ENCODE assay signal across 1 cellular context in the genomic region with DNA sequence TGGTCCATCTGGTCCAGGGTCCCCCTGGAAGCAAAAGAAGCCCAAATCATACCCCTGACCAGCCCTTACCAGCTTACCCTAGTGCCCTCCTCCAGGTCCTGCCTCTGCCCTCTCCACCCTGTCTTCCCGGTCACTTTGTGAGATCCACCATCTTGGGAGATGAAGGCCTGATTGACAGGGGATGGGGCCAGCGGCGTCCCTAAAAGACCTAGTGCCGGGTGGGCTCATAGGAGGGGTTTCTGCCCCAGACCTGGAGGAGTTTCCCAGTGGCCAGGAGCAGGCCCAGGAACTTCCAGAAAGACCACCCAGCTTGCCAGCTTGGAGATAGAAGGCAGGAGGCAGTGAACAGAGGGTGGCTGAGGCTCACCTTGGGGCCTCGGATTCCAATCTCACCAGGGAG.
TF ChIP-seq lines count a peak whose summit lies in the region.

No MANE protein-coding gene starts in this region.

TF ChIP-seq in GM12878, 131 proteins besides CTCF, POLR2A, EP300 and RAD21:
- no peak for TF ChIP-seq ZNF384 (IDR thresholded peaks at IDR 0.05; ENCODE audit: borderline replicate concordance, low read depth, low read length)
- TF ChIP-seq, protein P1, sequence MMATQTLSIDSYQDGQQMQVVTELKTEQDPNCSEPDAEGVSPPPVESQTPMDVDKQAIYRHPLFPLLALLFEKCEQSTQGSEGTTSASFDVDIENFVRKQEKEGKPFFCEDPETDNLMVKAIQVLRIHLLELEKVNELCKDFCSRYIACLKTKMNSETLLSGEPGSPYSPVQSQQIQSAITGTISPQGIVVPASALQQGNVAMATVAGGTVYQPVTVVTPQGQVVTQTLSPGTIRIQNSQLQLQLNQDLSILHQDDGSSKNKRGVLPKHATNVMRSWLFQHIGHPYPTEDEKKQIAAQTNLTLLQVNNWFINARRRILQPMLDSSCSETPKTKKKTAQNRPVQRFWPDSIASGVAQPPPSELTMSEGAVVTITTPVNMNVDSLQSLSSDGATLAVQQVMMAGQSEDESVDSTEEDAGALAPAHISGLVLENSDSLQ (IDR thresholded peaks at IDR 0.05): 0 out of 2 replicates have a peak, but pooled peaks have one; percentile 26
